ENCODE assay signal across 1 cellular context in genomic region chr1:1541956-1542765, GRCh38.
TF ChIP-seq lines count a peak whose summit lies in the region.

No MANE protein-coding gene starts in this region.

TF ChIP-seq in IMR-90, 13 proteins besides CTCF, POLR2A, EP300 and RAD21:
- TF ChIP-seq BHLHE40 (IDR thresholded peaks at IDR 0.05; ENCODE audit: low read depth, low read length) (no peak), RCOR1 (IDR thresholded peaks at IDR 0.05; ENCODE audit: insufficient replicate concordance, low read length) (no peak), SMC3 (IDR thresholded peaks at IDR 0.05; ENCODE audit: low read depth, low read length) (no peak), CHD1 (IDR thresholded peaks at IDR 0.05; ENCODE audit: low read depth, low read length) (no peak), RFX5 (IDR thresholded peaks at IDR 0.05; ENCODE audit: low read depth, low read length) (no peak), MAFK (IDR thresholded peaks at IDR 0.05; ENCODE audit: low read depth, low read length) (no peak), MXI1 (IDR thresholded peaks at IDR 0.05; ENCODE audit: borderline replicate concordance, low read depth, low read length) (no peak), MAZ (IDR thresholded peaks at IDR 0.05; ENCODE audit: borderline replicate concordance, low read depth, low read length) (no peak), NFE2L2 (IDR thresholded peaks at IDR 0.05; ENCODE audit: low read depth, low read length) (no peak), FOS (IDR thresholded peaks at IDR 0.05; ENCODE audit: low read depth, low read length) (no peak), USF2 (IDR thresholded peaks at IDR 0.05; ENCODE audit: low read depth, low read length) (no peak), CEBPB (IDR thresholded peaks at IDR 0.05; ENCODE audit: low read depth, low read length) (no peak)
- TF ChIP-seq, protein P1, sequence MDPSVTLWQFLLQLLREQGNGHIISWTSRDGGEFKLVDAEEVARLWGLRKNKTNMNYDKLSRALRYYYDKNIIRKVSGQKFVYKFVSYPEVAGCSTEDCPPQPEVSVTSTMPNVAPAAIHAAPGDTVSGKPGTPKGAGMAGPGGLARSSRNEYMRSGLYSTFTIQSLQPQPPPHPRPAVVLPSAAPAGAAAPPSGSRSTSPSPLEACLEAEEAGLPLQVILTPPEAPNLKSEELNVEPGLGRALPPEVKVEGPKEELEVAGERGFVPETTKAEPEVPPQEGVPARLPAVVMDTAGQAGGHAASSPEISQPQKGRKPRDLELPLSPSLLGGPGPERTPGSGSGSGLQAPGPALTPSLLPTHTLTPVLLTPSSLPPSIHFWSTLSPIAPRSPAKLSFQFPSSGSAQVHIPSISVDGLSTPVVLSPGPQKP (IDR thresholded peaks at IDR 0.05; ENCODE audit: borderline replicate concordance, low read depth, low read length), result no peak
TF ChIP-seq in IMR-90: peak in this region for 0.
